Comparison of ENCODE assay signal across 8 cellular contexts in the genomic region with DNA sequence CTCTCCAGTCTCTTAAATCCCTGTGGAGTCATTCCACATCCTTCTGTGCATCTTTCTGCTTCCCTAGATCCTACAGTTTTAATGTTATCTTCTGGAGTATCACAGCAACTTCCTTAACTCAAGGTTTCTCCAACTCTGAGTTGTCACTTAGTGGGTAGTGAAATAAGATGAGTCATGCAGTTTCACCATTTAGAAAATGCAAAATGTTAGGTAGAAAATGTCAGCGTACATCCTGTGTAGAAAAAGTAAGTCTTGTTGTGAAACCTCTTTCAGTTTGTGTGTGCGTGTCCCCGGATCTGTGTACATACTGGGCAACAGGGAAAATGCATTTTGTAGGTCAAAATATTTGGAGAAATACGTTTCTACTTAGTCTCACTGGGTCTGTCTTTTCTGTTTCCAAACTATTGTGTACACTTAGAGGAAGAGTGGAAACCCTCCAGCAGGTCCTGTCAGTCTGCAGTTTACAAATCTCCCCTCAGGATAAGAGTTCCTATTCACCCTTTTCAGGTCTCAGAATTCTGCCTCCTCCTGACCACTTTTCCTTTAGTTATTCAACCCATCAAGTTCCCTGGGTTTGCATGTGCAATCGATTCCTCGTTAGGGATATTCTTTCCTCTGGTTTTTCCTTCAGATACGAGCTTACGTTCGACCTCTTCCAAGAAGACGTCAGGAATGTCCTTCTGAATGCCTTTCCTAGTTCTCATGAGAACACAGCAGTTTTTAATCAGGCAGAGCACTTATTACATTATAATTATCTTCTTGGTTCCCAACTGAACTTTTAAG.
DNase-seq lines count a peak whose midpoint lies in the region; ATAC-seq, FAIRE-seq and TF ChIP-seq lines count a peak whose summit lies in the region.

No MANE protein-coding gene starts in this region.

- FAIRE-seq in GM18507 (lab: Jason Lieb, UNC) = peak; percentile 85

- no peaks in the 10 kb centered on the region for H3K9me3 ChIP-seq in stomach

- H3K27me3 ChIP-seq in ACC112 (ENCODE audit: insufficient read depth, low read length) = no peaks in the 10 kb centered on the region
- no peaks in the 10 kb centered on the region for H3K27me3 ChIP-seq in stomach

- no peak for TF ChIP-seq POLR2A in stomach (IDR thresholded peaks at IDR 0.05)

- no peak overlapping the region for H3K4me3 Mint-ChIP-seq in immature natural killer cell

- no peak overlapping the region for H3K27ac Mint-ChIP-seq in immature natural killer cell

- H3K79me2 ChIP-seq in ACC112 (ENCODE audit: control insufficient read depth, insufficient read depth, low read length, unreplicated experiment) = peaks cover 14% of the 10 kb centered on the region

- H3K36me3 ChIP-seq in ACC112 (ENCODE audit: insufficient read depth, low read length) = no peaks in the 10 kb centered on the region
- H3K36me3 ChIP-seq in stomach = no peaks in the 10 kb centered on the region

- 4 to 7% (median 4%) methylated on average over 10 of the region's 10 CpGs for WGBS in stomach, 5 donors

- no peak for TF ChIP-seq EP300 in stomach (IDR thresholded peaks at IDR 0.05)

- no peaks in the 10 kb centered on the region for H3K36me3 Mint-ChIP-seq in immature natural killer cell

- H3K4me1 ChIP-seq in ACC112 (ENCODE audit: control insufficient read depth, insufficient read depth, low read length, unreplicated experiment) (peaks cover 25% of the 10 kb centered on the region), stomach (peaks cover 10 to 49% (median 32%) of the 10 kb centered on the region in 4 donors)

- no peaks in the 10 kb centered on the region for H3K9me3 Mint-ChIP-seq in immature natural killer cell

- H2AFZ ChIP-seq in ACC112 (ENCODE audit: low read length, unreplicated experiment) = no peak overlapping the region

- peak overlapping the region; percentile 76 for H3K4me3 ChIP-seq in ACC112 (ENCODE audit: low read depth, low read length)
- peak overlapping the region; percentile 47 for H3K4me3 ChIP-seq in astrocyte of the spinal cord (ENCODE audit: low read depth, low read length)
- peak overlapping the region; percentile 16 to 35 (median 24) for H3K4me3 ChIP-seq in stomach

- no peak for DNase-seq in GM18507 (ENCODE audit: extremely low spot score, insufficient read length, low read depth)
- DNase-seq in NOMO-1 treated with DMSO at 0.1 percent for 48 hours (lab: John Stamatoyannopoulos, UW; ENCODE audit: unreplicated experiment) = peak; percentile 91
- peak; percentile 95 for DNase-seq in astrocyte of the spinal cord (ENCODE audit: low read depth, low spot score)
- peak; percentile 62 to 65 (median 63) for DNase-seq in immature natural killer cell
- no peak for DNase-seq in stomach
- no peak for DNase-seq in NCI-H748 (lab: John Stamatoyannopoulos, UW; ENCODE audit: unreplicated experiment)

- in situ Hi-C loops in astrocyte of the spinal cord (cut with HindIII; ENCODE audit: low sequenced_read_pairs) = loop anchor here (10.0 to 25.0 kb wide), 2 partner anchors 150 to 318 kb away; a partner anchor contains a TSS

- intact Hi-C loops in stomach (cut with DNase I; ENCODE audit: low total_unique reads) = no loop called here

- peaks cover 0 to 1% (median 0%) of the 10 kb centered on the region in 3 donors for H3K27me3 Mint-ChIP-seq in immature natural killer cell (ENCODE audit: low read depth in 3 of 3)

- peak; percentile 88 for ATAC-seq in HG02884 (IDR thresholded peaks at IDR 0.05; ENCODE audit: unreplicated experiment)

- H3K4me1 Mint-ChIP-seq in immature natural killer cell = peaks cover 6 to 7% of the 10 kb centered on the region in 2 donors

- H3K27ac ChIP-seq in ACC112 (ENCODE audit: low read depth, low read length) = peak overlapping the region; percentile 99
- peak overlapping the region; percentile 72 to 97 (median 91) for H3K27ac ChIP-seq in stomach

- TF ChIP-seq CTCF in astrocyte of the spinal cord (IDR thresholded peaks at IDR 0.05; ENCODE audit: low read depth, low read length) (no peak), stomach (IDR thresholded peaks at IDR 0.05) (no peak)

Comparison
In these comparisons a context has a peak if more than half of its experiments do, and no peak if none do; other contexts are left out.
1. H3K4me3 ChIP-seq: peak in every context shown above with its lines; median percentile 76 in ACC112; 47 in astrocyte of the spinal cord; 24 in stomach.
2. DNase-seq: peak in NOMO-1 treated with DMSO at 0.1 percent for 48 hours (single experiment), astrocyte of the spinal cord (single experiment) and immature natural killer cell (3 of 3); none in GM18507 (single experiment), stomach (single experiment) and NCI-H748 (single experiment).